Comparison of ENCODE assay signal across 1 cellular context in genomic region chr10:693506-693905, GRCh38.
TF ChIP-seq lines count a peak whose summit lies in the region.

No MANE protein-coding gene starts in this region.

TF ChIP-seq in GM23338, 12 proteins besides CTCF, POLR2A, EP300 and RAD21:
- TF ChIP-seq EZH2phosphoT487 (IDR thresholded peaks at IDR 0.05; ENCODE audit: unreplicated experiment) (no peak), JUNB (IDR thresholded peaks at IDR 0.05; ENCODE audit: unreplicated experiment) (no peak), ZNF114 (CRISPR knock-in tag; IDR thresholded peaks at IDR 0.05) (no peak), REST (IDR thresholded peaks at IDR 0.05; ENCODE audit: unreplicated experiment) (no peak), STAT1 (IDR thresholded peaks at IDR 0.05; ENCODE audit: unreplicated experiment) (no peak), NANOG (IDR thresholded peaks at IDR 0.05; ENCODE audit: borderline replicate concordance) (no peak)
